Comparison of ENCODE assay signal across 8 cellular contexts in genomic region chr6:26196846-26197683, GRCh38.
DNase-seq lines count a peak whose midpoint lies in the region; ATAC-seq and TF ChIP-seq lines count a peak whose summit lies in the region.

No MANE protein-coding gene starts in this region.

- peak overlapping the region; percentile 91 to 98 for H3K9ac ChIP-seq in mucosa of rectum (ENCODE audit: low read depth in 1 of 2, low read length in 2 of 2)
- H3K9ac ChIP-seq in stomach smooth muscle (ENCODE audit: low read length in 2 of 2): peak overlapping the region; percentile 73 to 75

- 1 to 2% methylated on average over 51 of the region's 51 CpGs for WGBS in esophagus, 2 donors

- peak overlapping the region; percentile 97 for H3K27ac ChIP-seq in HL-60 (replicated peaks)
- H3K27ac ChIP-seq in esophagus (ENCODE audit: low read depth in 2 of 2, low read length in 1 of 2): peak overlapping the region; percentile 96 to 98
- H3K27ac ChIP-seq in mucosa of rectum (ENCODE audit: low read depth in 2 of 2, low read length in 2 of 2): peak overlapping the region; percentile 99 to 100
- peak overlapping the region; percentile 71 for H3K27ac ChIP-seq in stomach smooth muscle (ENCODE audit: low read length)

- H3K36me3 ChIP-seq in esophagus (ENCODE audit: control insufficient read depth in 2 of 2, insufficient read depth in 2 of 2, low read length in 1 of 2) (no peaks in the 10 kb centered on the region), mucosa of rectum (ENCODE audit: control insufficient read depth in 2 of 2, insufficient read depth in 2 of 2, low read length in 2 of 2) (peaks cover 0 to 2% of the 10 kb centered on the region in 2 donors), stomach smooth muscle (ENCODE audit: control insufficient read depth in 2 of 2, insufficient read depth in 2 of 2, low read length in 2 of 2) (no peaks in the 10 kb centered on the region)

- H3K4me1 ChIP-seq in esophagus (ENCODE audit: control insufficient read depth in 2 of 2, insufficient read depth in 2 of 2, low read length in 1 of 2) (no peaks in the 10 kb centered on the region), mucosa of rectum (ENCODE audit: control insufficient read depth in 2 of 2, insufficient read depth in 2 of 2, low read length in 2 of 2) (peaks cover 8 to 26% of the 10 kb centered on the region in 2 donors), stomach smooth muscle (ENCODE audit: control insufficient read depth, insufficient read depth, low read length) (peaks cover 19% of the 10 kb centered on the region)

- ATAC-seq in GM19397 (IDR thresholded peaks at IDR 0.05; ENCODE audit: unreplicated experiment): peak; percentile 41

- TF ChIP-seq CTCF in HL-60 (IDR thresholded peaks at IDR 0.05; ENCODE audit: insufficient read depth, low read length): no peak

- H3K4me3 ChIP-seq in HL-60 (replicated peaks; ENCODE audit: insufficient read depth, low read length) (peak overlapping the region; percentile 44), esophagus (ENCODE audit: low read depth in 1 of 2, low read length in 2 of 2) (peak overlapping the region; percentile 65 to 71), mucosa of rectum (ENCODE audit: low read length in 2 of 2) (peak overlapping the region; percentile 86 to 92), stomach smooth muscle (ENCODE audit: low read length in 2 of 2) (peak overlapping the region; percentile 83 to 95)

- H3K27me3 ChIP-seq in HL-60 (ENCODE audit: insufficient read depth, poor library complexity, severe bottlenecking): no peaks in the 10 kb centered on the region
- H3K27me3 ChIP-seq in esophagus (ENCODE audit: control insufficient read depth in 1 of 2, insufficient read depth in 2 of 2, low read length in 2 of 2): no peaks in the 10 kb centered on the region
- peaks cover 0 to 2% of the 10 kb centered on the region in 2 donors for H3K27me3 ChIP-seq in mucosa of rectum (ENCODE audit: control insufficient read depth in 2 of 2, insufficient read depth in 2 of 2, low read length in 2 of 2)
- H3K27me3 ChIP-seq in stomach smooth muscle (ENCODE audit: control insufficient read depth in 1 of 2, insufficient read depth in 2 of 2, low read length in 2 of 2): peaks cover 0 to 7% of the 10 kb centered on the region in 2 donors

- H3K9me3 ChIP-seq in esophagus (ENCODE audit: control insufficient read depth in 2 of 2, insufficient read depth in 1 of 2, low read depth in 1 of 2, low read length in 1 of 2) (peaks cover 0 to 2% of the 10 kb centered on the region in 2 donors), mucosa of rectum (ENCODE audit: control insufficient read depth in 2 of 2, low read length in 2 of 2) (no peaks in the 10 kb centered on the region), stomach smooth muscle (ENCODE audit: control insufficient read depth in 2 of 2, low read length in 2 of 2) (no peaks in the 10 kb centered on the region)

- peak; percentile 72 for DNase-seq in CMK (ENCODE audit: low read depth)
- DNase-seq in HL-60 (ENCODE audit: low read depth in 1 of 2, low spot score in 1 of 2): peak; percentile 82 to 95
- DNase-seq in NOMO-1 treated with DMSO at 0.1 percent for 48 hours (lab: John Stamatoyannopoulos, UW; ENCODE audit: unreplicated experiment): peak; percentile 93
- DNase-seq in activated T-cell treated with anti-CD3 and anti-CD28 coated beads for 48 hours (ENCODE audit: low read depth): peak; percentile 61

Comparison
In these comparisons a context has a peak if more than half of its experiments do, and no peak if none do; other contexts are left out.
1. Peak in every context shown above with its lines: DNase-seq, ATAC-seq, H3K4me3 ChIP-seq and H3K27ac ChIP-seq.